Comparison of ENCODE assay signal across 23 cellular contexts in genomic region chr7:33958126-33958525, GRCh38. TPM values are rescaled to one million over a fixed set of nuclear protein-coding genes. Genes with fewer than 3 reads are reported as not detected.
"Had no signal": no experiment of that assay in that cellular context is flagged by ENCODE, and none has a peak within 500 bp of the region (broad histone marks: within the 10 kb centered on the region; RNA-seq: fewer than 3 reads in every experiment).

No MANE protein-coding gene starts in this region.

- H3K27me3 ChIP-seq: pancreas, stomach, testis, thyroid gland, transverse colon, upper lobe of left lung had no signal

- H3K36me3 ChIP-seq: left ventricle myocardium inferior, pancreas, prostate gland, stomach, thyroid gland, transverse colon, upper lobe of left lung had no signal

- H3K27ac ChIP-seq: left ventricle myocardium inferior, pancreas, prostate gland, stomach, testis, thyroid gland, transverse colon, upper lobe of left lung had no signal

- DNase-seq: hypothalamus; immature natural killer cell; islet precursor cell; left ventricle myocardium inferior; midbrain; mucosa of descending colon; naive thymus-derived CD4-positive, alpha-beta T cell; pancreas; posterior cingulate gyrus; retina; right cardiac atrium; small intestine; stimulated activated CD4-positive, alpha-beta T cell treated with anti-CD3 and anti-CD28 coated beads, Interleukin-1b, Interleukin-23, amount 100 ng/mL, for 48 hours; stimulated activated CD4-positive, alpha-beta T cell treated with anti-CD3 and anti-CD28 coated beads, Interleukin-4, amount 100 ng/mL, for 1 hour; stimulated activated naive B cell treated with anti-CD40 and anti-IgM and Interleukin-4, amounts not matched to agents 10 μg/mL and 1 μg/mL and 100 μg/mL, for 72 hours; stimulated activated naive CD8-positive, alpha-beta T cell treated with anti-CD3 and anti-CD28 coated beads, Interleukin-15, Interleukin-2, amounts not matched to agents 100 U/mL and 50 U/mL, for 24 hours; stomach; testis; thyroid gland; transverse colon; upper lobe of left lung had no signal

- H3K9me3 ChIP-seq: left ventricle myocardium inferior, mucosa of descending colon, pancreas, prostate gland, stomach, testis, thyroid gland, transverse colon, upper lobe of left lung had no signal

- H3K4me3 ChIP-seq: left ventricle myocardium inferior, lung, mucosa of descending colon, pancreas, prostate gland, stomach, testis, thyroid gland, transverse colon, upper lobe of left lung had no signal

- H3K4me1 ChIP-seq: left ventricle myocardium inferior, pancreas, prostate gland, stomach, testis, thyroid gland, transverse colon, upper lobe of left lung had no signal

RNA-seq across cellular contexts. Expression of gene BMPER, which starts 52.8 kb away (rescaled TPM):
- polyA plus RNA-seq: immature natural killer cell; naive thymus-derived CD4-positive, alpha-beta T cell had no signal
